In the genomic region with DNA sequence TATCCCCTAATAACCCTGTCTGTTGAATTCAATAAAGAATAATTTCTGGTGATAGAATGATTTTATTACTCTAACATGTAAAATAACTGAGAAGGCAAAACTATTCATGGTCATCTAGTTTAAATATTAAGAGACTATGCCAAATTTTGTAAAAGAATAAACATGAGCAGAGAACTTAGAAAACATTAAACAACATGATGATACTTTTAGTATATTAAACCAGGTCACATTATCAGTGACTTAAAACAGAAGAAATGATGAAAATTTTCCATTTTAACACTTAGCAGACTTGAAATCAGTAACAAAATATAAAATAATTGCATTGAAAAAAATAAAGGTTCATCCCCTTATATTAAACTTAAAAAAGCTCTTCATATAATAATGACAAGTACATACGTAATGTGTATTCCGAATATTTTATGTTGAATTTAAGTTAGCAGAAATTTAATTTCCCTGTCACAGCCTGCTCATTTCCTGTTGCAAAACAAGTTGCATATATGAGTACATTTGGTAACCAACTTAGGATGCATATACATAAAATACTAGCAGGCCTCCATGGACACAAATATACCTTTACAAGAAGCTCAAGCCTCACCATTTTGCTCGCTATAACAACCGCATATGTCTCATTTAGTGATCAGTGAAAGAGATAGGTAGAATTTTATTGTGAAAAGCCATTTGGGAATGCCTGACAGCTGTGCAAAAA, we compare ENCODE assay signal across 11 cellular contexts. TPM values are rescaled to one million over a fixed set of nuclear protein-coding genes. Genes with fewer than 3 reads are reported as not detected.
A peak's percentile ranks its signal among the peaks of the same experiment; 100 is the strongest.
DNase-seq lines count a peak whose midpoint lies in the region; ATAC-seq and TF ChIP-seq lines count a peak whose summit lies in the region.
"Had no signal": no experiment of that assay in that cellular context is flagged by ENCODE, and none has a peak within 500 bp of the region (broad histone marks: within the 10 kb centered on the region; RNA-seq: fewer than 3 reads in every experiment).

No MANE protein-coding gene starts in this region.

- peaks cover 0 to 13% (median 13%) of the 10 kb centered on the region in 3 donors for H3K36me3 Mint-ChIP-seq in immature natural killer cell

- H3K4me1 ChIP-seq in cardiac muscle cell (ENCODE audit: low read depth) = peaks cover 19% of the 10 kb centered on the region
- peaks cover 31% of the 10 kb centered on the region for H3K4me1 ChIP-seq in suprapubic skin

- peaks cover 0 to 1% (median 0%) of the 10 kb centered on the region in 3 donors for H3K27me3 Mint-ChIP-seq in immature natural killer cell (ENCODE audit: low read depth in 3 of 3)
- H3K27me3 Mint-ChIP-seq: stimulated activated naive B cell treated with anti-CD40 and anti-IgM and Interleukin-4, amounts not matched to agents 10 μg/mL and 1 μg/mL and 100 μg/mL, for 72 hours had no signal

- no peaks in the 10 kb centered on the region for H3K9me3 Mint-ChIP-seq in immature natural killer cell
- H3K9me3 Mint-ChIP-seq: stimulated activated naive B cell treated with anti-CD40 and anti-IgM and Interleukin-4, amounts not matched to agents 10 μg/mL and 1 μg/mL and 100 μg/mL, for 72 hours had no signal

- intact Hi-C loops in cardiac septum (cut with DNase I) (loop anchor here (5.0 to 10.0 kb wide), 4 partner anchors 105 to 1497 kb away; a partner anchor contains a TSS), sciatic nerve (cut with DNase I) (no loop called here)

- H3K4me3 ChIP-seq in cardiac muscle cell (no peak overlapping the region), suprapubic skin (no peak overlapping the region)

- no peaks in the 10 kb centered on the region for H3K36me3 ChIP-seq in cardiac muscle cell
- H3K36me3 ChIP-seq in suprapubic skin = no peaks in the 10 kb centered on the region

- H3K27ac ChIP-seq in cardiac muscle cell = peak overlapping the region; percentile 83
- peak overlapping the region; percentile 48 for H3K27ac ChIP-seq in VCaP
- peak overlapping the region; percentile 7 for H3K27ac ChIP-seq in suprapubic skin

- H3K27me3 ChIP-seq in cardiac muscle cell (no peaks in the 10 kb centered on the region), suprapubic skin (no peaks in the 10 kb centered on the region)

- peak overlapping the region; percentile 15 to 87 (median 56) for H3K27ac Mint-ChIP-seq in immature natural killer cell

- H3K4me3 Mint-ChIP-seq in immature natural killer cell = peak overlapping the region in 2 of 5 donors; percentile 10 to 59

- WGBS in suprapubic skin = 87% methylated on average over 4 of the region's 4 CpGs

- no peak for TF ChIP-seq CTCF in cardiac muscle cell (IDR thresholded peaks at IDR 0.05; ENCODE audit: low read depth, low read length)
- no peak for TF ChIP-seq CTCF in VCaP (conservative IDR thresholded peaks at IDR 0.05)
- TF ChIP-seq CTCF in suprapubic skin (IDR thresholded peaks at IDR 0.05) = no peak

- ATAC-seq in sciatic nerve = no peak

- H3K9me3 ChIP-seq in cardiac muscle cell (ENCODE audit: low read depth) (no peaks in the 10 kb centered on the region), suprapubic skin (no peaks in the 10 kb centered on the region)

- peaks cover 46 to 79% of the 10 kb centered on the region in 2 donors for H3K4me1 Mint-ChIP-seq in immature natural killer cell

- TF ChIP-seq EP300 in suprapubic skin (IDR thresholded peaks at IDR 0.05) = no peak

- no peak for TF ChIP-seq POLR2A in suprapubic skin (IDR thresholded peaks at IDR 0.05)

- DNase-seq in cardiac muscle cell (ENCODE audit: low read depth in 1 of 2, low spot score in 1 of 2) (peak in 1 of 2 donors; percentile 33), cardiac septum (ENCODE audit: low spot score) (no peak), immature natural killer cell (no peak), suprapubic skin (ENCODE audit: low spot score in 2 of 2) (no peak), HT-29 (ENCODE audit: low spot score) (no peak), DMS79 treated with DMSO at 0.1 percent for 48 hours (lab: John Stamatoyannopoulos, UW) (no peak), sciatic nerve (ENCODE audit: low spot score) (no peak)
- DNase-seq: activated naive CD4-positive, alpha-beta T cell treated with anti-CD3 and anti-CD28 coated beads, Interleukin-2, amount 50 U/mL, for 16 hours; NCI-H446 treated with DMSO at 0.1 percent for 48 hours had no signal

RNA-seq across cellular contexts. Expression of a gene that starts 40.6 kb away (rescaled TPM):
- total RNA-seq in cardiac muscle cell (8.0 and 9.2 TPM in 2 replicates), cardiac septum (19.0 TPM), suprapubic skin (10 to 100 TPM; 12.7 to 17.1 (median 16.4) TPM), sciatic nerve (25.3 TPM)
- polyA plus RNA-seq in cardiac muscle cell (41.6 and 44.7 TPM in 2 replicates), immature natural killer cell (100 to 1,000 TPM in 1 of 3 donors, 10 to 100 TPM in 2; 60.3 to 109 (median 86.4) TPM)
- 7.1 and 8.7 TPM in 2 replicates for total RNA-seq in HT-29 (2014; rRNA removed; shearing (Covaris generic))

Comparison
In these comparisons a context has a peak if more than half of its experiments do, and no peak if none do; other contexts are left out.
1. H3K27ac ChIP-seq: peak in every context shown above with its lines; median percentile 83 in cardiac muscle cell; 48 in VCaP; 7 in suprapubic skin.